Comparison of ENCODE assay signal across 17 cellular contexts in genomic region chr1:32198237-32199042, GRCh38. TPM values are rescaled to one million over a fixed set of nuclear protein-coding genes. Genes with fewer than 3 reads are reported as not detected.
DNase-seq lines count a peak whose midpoint lies in the region; ATAC-seq and TF ChIP-seq lines count a peak whose summit lies in the region.
"Had no signal": no experiment of that assay in that cellular context is flagged by ENCODE, and none has a peak within 500 bp of the region (broad histone marks: within the 10 kb centered on the region; RNA-seq: fewer than 3 reads in every experiment).

No MANE protein-coding gene starts in this region.

- no peak for DNase-seq in stimulated activated naive CD8-positive, alpha-beta T cell treated with anti-CD3 and anti-CD28 coated beads, Interleukin-15, Interleukin-2, amounts not matched to agents 100 U/mL and 50 U/mL, for 24 hours
- DNase-seq in activated B cell treated with CpG ODN at 0.5 μM for 24 hours (no peak), memory B cell (ENCODE audit: low spot score in 2 of 2) (no peak), upper lobe of left lung (no peak)
- DNase-seq in stimulated activated CD4-positive, alpha-beta T cell treated with anti-CD3 and anti-CD28 coated beads, Interleukin-1b, Interleukin-23, amount 100 ng/mL, for 48 hours: no peak
- DNase-seq: activated CD4-positive, alpha-beta T cell treated with anti-CD3 and anti-CD28 coated beads for 1 hour; activated naive CD8-positive, alpha-beta T cell treated with anti-CD3 and anti-CD28 coated beads, Interleukin-2, amount 10 ng/mL, durations not matched to agents 7 days and 5 days; colonic mucosa; NCI-H1694; NCI-H82; SJCRH30 had no signal

- peaks cover 15 to 31% (median 25%) of the 10 kb centered on the region in 4 donors for H3K4me1 ChIP-seq in upper lobe of left lung

- intact Hi-C loops in activated B cell treated with CpG ODN at 0.5 μM for 24 hours (cut with micrococcal nuclease): no loop called here

- WGBS in upper lobe of left lung, 2 donors: 81 to 84% methylated on average over 3 of the region's 3 CpGs

- H3K9me3 ChIP-seq in upper lobe of left lung: no peaks in the 10 kb centered on the region
- H3K9me3 ChIP-seq: colonic mucosa, mucosa of descending colon, right lobe of liver, SJCRH30 had no signal

- no peaks in the 10 kb centered on the region for H3K27me3 Mint-ChIP-seq in stimulated activated naive CD8-positive, alpha-beta T cell treated with anti-CD3 and anti-CD28 coated beads, Interleukin-15, Interleukin-2, amounts not matched to agents 100 ng/mL and 50 ng/mL, for 24 hours
- no peaks in the 10 kb centered on the region for H3K27me3 Mint-ChIP-seq in activated B cell treated with CpG ODN at 0.5 μM for 24 hours
- H3K27me3 Mint-ChIP-seq in memory B cell: no peaks in the 10 kb centered on the region

- H3K4me3 Mint-ChIP-seq in stimulated activated naive CD8-positive, alpha-beta T cell treated with anti-CD3 and anti-CD28 coated beads, Interleukin-15, Interleukin-2, amounts not matched to agents 100 ng/mL and 50 ng/mL, for 24 hours: no peak overlapping the region
- no peak overlapping the region for H3K4me3 Mint-ChIP-seq in activated B cell treated with CpG ODN at 0.5 μM for 24 hours
- peak overlapping the region; percentile 56 for H3K4me3 Mint-ChIP-seq in memory B cell
- H3K4me3 Mint-ChIP-seq: CD14-positive monocyte had no signal

- no peak overlapping the region for H3K4me3 ChIP-seq in upper lobe of left lung
- H3K4me3 ChIP-seq: colonic mucosa, mucosa of descending colon, right lobe of liver, SJCRH30 had no signal

- no peaks in the 10 kb centered on the region for H3K27me3 ChIP-seq in upper lobe of left lung
- H3K27me3 ChIP-seq: colonic mucosa, right lobe of liver, SJCRH30 had no signal

- POLR2A ChIA-PET in activated B cell treated with CpG ODN at 0.5 μM for 24 hours (lab: Charles Lee): interaction anchor here (0.5 to 2.9 kb wide), 6 partner anchors 18 to 184 kb away, joined by 3 to 15 read pairs (median 3); partner anchors contain the start of genes LCK and TXLNA

- TF ChIP-seq POLR2A in upper lobe of left lung (IDR thresholded peaks at IDR 0.05): no peak

- TF ChIP-seq EP300 in upper lobe of left lung (IDR thresholded peaks at IDR 0.05): no peak

- H3K36me3 ChIP-seq in upper lobe of left lung: peaks cover 21 to 45% (median 36%) of the 10 kb centered on the region in 4 donors

- H3K27ac Mint-ChIP-seq in stimulated activated naive CD8-positive, alpha-beta T cell treated with anti-CD3 and anti-CD28 coated beads, Interleukin-15, Interleukin-2, amounts not matched to agents 100 ng/mL and 50 ng/mL, for 24 hours: peak overlapping the region; percentile 36
- H3K27ac Mint-ChIP-seq in activated B cell treated with CpG ODN at 0.5 μM for 24 hours (peak overlapping the region; percentile 43), memory B cell (peak overlapping the region; percentile 56)

- H3K27ac ChIP-seq in upper lobe of left lung: peak overlapping the region in 3 of 4 donors; percentile 4 to 27 (median 20)
- H3K27ac ChIP-seq: colonic mucosa, right lobe of liver, SJCRH30 had no signal

- TF ChIP-seq CTCF in activated B cell treated with CpG ODN at 0.5 μM for 24 hours (IDR thresholded peaks at IDR 0.05) (no peak), upper lobe of left lung (IDR thresholded peaks at IDR 0.05) (no peak)

- no peaks in the 10 kb centered on the region for H3K9me3 Mint-ChIP-seq in stimulated activated naive CD8-positive, alpha-beta T cell treated with anti-CD3 and anti-CD28 coated beads, Interleukin-15, Interleukin-2, amounts not matched to agents 100 ng/mL and 50 ng/mL, for 24 hours
- H3K9me3 Mint-ChIP-seq in activated B cell treated with CpG ODN at 0.5 μM for 24 hours: no peaks in the 10 kb centered on the region
- H3K9me3 Mint-ChIP-seq in memory B cell: no peaks in the 10 kb centered on the region
- H3K9me3 Mint-ChIP-seq: activated naive CD8-positive, alpha-beta T cell treated with anti-CD3 and anti-CD28 coated beads, Interleukin-2, amount 10 ng/mL, durations not matched to agents 7 days and 5 days had no signal

- H3K4me1 Mint-ChIP-seq in stimulated activated naive CD8-positive, alpha-beta T cell treated with anti-CD3 and anti-CD28 coated beads, Interleukin-15, Interleukin-2, amounts not matched to agents 100 ng/mL and 50 ng/mL, for 24 hours (ENCODE audit: low read depth): peaks cover 84% of the 10 kb centered on the region
- peaks cover 37% of the 10 kb centered on the region for H3K4me1 Mint-ChIP-seq in activated B cell treated with CpG ODN at 0.5 μM for 24 hours
- peaks cover 22% of the 10 kb centered on the region for H3K4me1 Mint-ChIP-seq in memory B cell

- ATAC-seq in stimulated activated naive CD8-positive, alpha-beta T cell treated with anti-CD3 and anti-CD28 coated beads, Interleukin-15, Interleukin-2, amounts not matched to agents 100 U/mL and 50 U/mL, for 24 hours: no peak
- ATAC-seq in activated B cell treated with CpG ODN at 0.5 μM for 24 hours (ENCODE audit: low read depth) (no peak), memory B cell (ENCODE audit: low read depth) (no peak), upper lobe of left lung (ENCODE audit: low FRiP score in 2 of 2) (no peak), HG03108 (IDR thresholded peaks at IDR 0.05; ENCODE audit: unreplicated experiment) (no peak), GM19023 (IDR thresholded peaks at IDR 0.05; ENCODE audit: unreplicated experiment) (no peak)
- ATAC-seq: mucosa of descending colon had no signal

- H3K36me3 Mint-ChIP-seq in stimulated activated naive CD8-positive, alpha-beta T cell treated with anti-CD3 and anti-CD28 coated beads, Interleukin-15, Interleukin-2, amounts not matched to agents 100 ng/mL and 50 ng/mL, for 24 hours (ENCODE audit: low read depth): peaks cover 45% of the 10 kb centered on the region
- peaks cover 62% of the 10 kb centered on the region for H3K36me3 Mint-ChIP-seq in activated B cell treated with CpG ODN at 0.5 μM for 24 hours (ENCODE audit: low read depth)
- H3K36me3 Mint-ChIP-seq in memory B cell: peaks cover 15% of the 10 kb centered on the region

- CTCF ChIA-PET in activated B cell treated with CpG ODN at 0.5 μM for 24 hours (lab: Charles Lee): interaction anchor here (1.0 kb wide), 1 partner anchor 57 kb away, joined by 3 read pairs; no protein-coding TSS in a partner anchor

RNA-seq across cellular contexts. Expression of gene CCDC28B, which starts 2.0 kb away (rescaled TPM):
- total RNA-seq in activated B cell treated with CpG ODN at 0.5 μM for 24 hours (50.4 and 56.9 TPM in 2 replicates), upper lobe of left lung (1 to 10 TPM in 5 of 6 donors, under 1 TPM in 1; 0.98 to 4.2 (median 3.2) TPM)

RNA-seq across cellular contexts. Expression of gene IQCC, which starts 7.0 kb away (rescaled TPM):
- total RNA-seq in activated B cell treated with CpG ODN at 0.5 μM for 24 hours (3.5 and 4.2 TPM in 2 replicates), upper lobe of left lung (1 to 10 TPM in 5 of 6 donors, under 1 TPM in 1; 0.55 to 6.3 (median 1.9) TPM)

RNA-seq across cellular contexts. Expression of gene DCDC2B, which starts 10.4 kb away (rescaled TPM):
- total RNA-seq in activated B cell treated with CpG ODN at 0.5 μM for 24 hours (not detected in 2 replicates), upper lobe of left lung (10 to 100 TPM in 1 of 6 donors, 1 to 10 TPM in 4, under 1 TPM in 1; 0.11 to 11.4 (median 4.5) TPM)
- total RNA-seq: colonic mucosa, mucosa of descending colon, right lobe of liver, SJCRH30 had no signal

RNA-seq across cellular contexts. Expression of gene TXLNA, which starts 19.0 kb away (rescaled TPM):
- total RNA-seq in activated B cell treated with CpG ODN at 0.5 μM for 24 hours (52.0 and 54.1 TPM in 2 replicates), upper lobe of left lung (10 to 100 TPM; 29.3 to 57.5 (median 47.5) TPM)

RNA-seq across cellular contexts. Expression of gene TMEM234, which starts 23.7 kb away (rescaled TPM):
- total RNA-seq in activated B cell treated with CpG ODN at 0.5 μM for 24 hours (31.8 and 35.5 TPM in 2 replicates), upper lobe of left lung (10 to 100 TPM; 14.9 to 62.9 (median 21.1) TPM)
